8 cellular contexts compared by ENCODE assay signal in genomic region chr15:101122266-101122665, GRCh38.
A peak's percentile ranks its signal among the peaks of the same experiment; 100 is the strongest.
DNase-seq lines count a peak whose midpoint lies in the region; ATAC-seq, FAIRE-seq and TF ChIP-seq lines count a peak whose summit lies in the region.

No MANE protein-coding gene starts in this region.

- peaks cover 58% of the 10 kb centered on the region for H3K4me1 Mint-ChIP-seq in CD14-positive monocyte
- H3K4me1 Mint-ChIP-seq in CD8-positive, alpha-beta T cell (ENCODE audit: low read depth): peaks cover 28% of the 10 kb centered on the region

- H3K4me3 ChIP-seq in OCI-LY3 (ENCODE audit: low read length) (no peak overlapping the region), fibroblast of lung (replicated peaks in 1 of 4; ENCODE audit: control extremely low read depth in 1 of 4, insufficient read depth in 1 of 4, low read depth in 3 of 4, low read length in 4 of 4) (peak overlapping the region in 1 of 4 experiments; percentile 49)
- no peak overlapping the region for H3K4me3 ChIP-seq in CD8-positive, alpha-beta T cell (ENCODE audit: low read depth, low read length)

- H3K4me2 ChIP-seq in OCI-LY3 (ENCODE audit: low read length): peak overlapping the region; percentile 71; the same call in 1 of the 2 replicates
- H3K4me2 ChIP-seq in fibroblast of lung (ENCODE audit: extremely low read depth, insufficient read depth, low read length): peak overlapping the region; percentile 30

- H3K79me2 ChIP-seq in OCI-LY3 (ENCODE audit: low read length): no peaks in the 10 kb centered on the region
- no peaks in the 10 kb centered on the region for H3K79me2 ChIP-seq in fibroblast of lung (ENCODE audit: control insufficient read depth, insufficient read depth, low read length)

- H3K27me3 ChIP-seq in OCI-LY3 (ENCODE audit: low read depth, low read length): peaks cover 40% of the 10 kb centered on the region
- no peaks in the 10 kb centered on the region for H3K27me3 ChIP-seq in fibroblast of lung (ENCODE audit: control insufficient read depth, insufficient read depth, low read length)
- H3K27me3 ChIP-seq in CD8-positive, alpha-beta T cell (ENCODE audit: insufficient read depth, low read length): no peaks in the 10 kb centered on the region

- H3K27ac ChIP-seq in OCI-LY3 (ENCODE audit: low read length) (no peak overlapping the region), fibroblast of lung (ENCODE audit: insufficient read depth, low read length) (peak overlapping the region; percentile 82)
- no peak overlapping the region for H3K27ac ChIP-seq in CD8-positive, alpha-beta T cell (ENCODE audit: low read depth, low read length)

- H3K9ac ChIP-seq in OCI-LY3 (ENCODE audit: low read length) (0 out of 2 replicates have a peak overlapping the region, but pooled peaks have one; percentile 5), fibroblast of lung (ENCODE audit: insufficient read depth, low read length) (peak overlapping the region; percentile 73)

- intact Hi-C loops in CD14-positive monocyte (cut with micrococcal nuclease): loop anchor here (2.0 to 10.0 kb wide), 4 partner anchors 63 to 130 kb away; partner anchors contain the start of gene CHSY1 (in 1 of the 2)
- intact Hi-C loops in posterior vena cava (cut with DNase I): no loop called here
- intact Hi-C loops in CD8-positive, alpha-beta T cell (cut with DNase I, micrococcal nuclease): no loop called here

- peaks cover 0 to 3% of the 10 kb centered on the region in 2 donors for H3K36me3 Mint-ChIP-seq in CD14-positive monocyte
- H3K36me3 Mint-ChIP-seq in CD8-positive, alpha-beta T cell: no peaks in the 10 kb centered on the region

- H4K20me1 ChIP-seq in OCI-LY3 (ENCODE audit: insufficient read depth, low read length) (no peaks in the 10 kb centered on the region), fibroblast of lung (ENCODE audit: control insufficient read depth, extremely low read depth, insufficient read depth, low read length) (no peaks in the 10 kb centered on the region)

- peak overlapping the region; percentile 85 to 87 for H3K4me3 Mint-ChIP-seq in CD14-positive monocyte
- H3K4me3 Mint-ChIP-seq in CD8-positive, alpha-beta T cell: no peak overlapping the region

- H3K9me3 ChIP-seq in OCI-LY3 (ENCODE audit: insufficient read depth, low read length) (no peaks in the 10 kb centered on the region), fibroblast of lung (ENCODE audit: control insufficient read depth, insufficient read depth, low read depth, low read length) (no peaks in the 10 kb centered on the region)
- H3K9me3 ChIP-seq in CD8-positive, alpha-beta T cell (ENCODE audit: low read length): no peaks in the 10 kb centered on the region

- peaks cover 0 to 5% (median 4%) of the 10 kb centered on the region in 7 donors for H3K9me3 Mint-ChIP-seq in CD14-positive monocyte
- no peaks in the 10 kb centered on the region for H3K9me3 Mint-ChIP-seq in CD8-positive, alpha-beta T cell

- peak overlapping the region; percentile 26 to 88 (median 63) for H3K27ac Mint-ChIP-seq in CD14-positive monocyte
- H3K27ac Mint-ChIP-seq in CD8-positive, alpha-beta T cell: no peak overlapping the region

- H3K36me3 ChIP-seq in OCI-LY3 (replicated peaks; ENCODE audit: low read depth, low read length): no peaks in the 10 kb centered on the region
- no peaks in the 10 kb centered on the region for H3K36me3 ChIP-seq in fibroblast of lung (ENCODE audit: control insufficient read depth, insufficient read depth, low read length)
- H3K36me3 ChIP-seq in CD8-positive, alpha-beta T cell (ENCODE audit: insufficient read depth, low read length): no peaks in the 10 kb centered on the region

- H3K4me1 ChIP-seq in OCI-LY3 (ENCODE audit: low read length) (peaks cover 42% of the 10 kb centered on the region), fibroblast of lung (ENCODE audit: control insufficient read depth, extremely low read depth, insufficient read depth, low read length) (peaks cover 12% of the 10 kb centered on the region)
- H3K4me1 ChIP-seq in CD8-positive, alpha-beta T cell (ENCODE audit: insufficient read depth, low read length): peaks cover 20% of the 10 kb centered on the region

- no peak for ATAC-seq in CD8-positive, alpha-beta T cell

- POLR2A ChIA-PET in CD8-positive, alpha-beta T cell (lab: Charles Lee): no interaction called here

- H3K27me3 Mint-ChIP-seq in CD14-positive monocyte (ENCODE audit: low read depth in 3 of 3): peaks cover 1 to 4% (median 2%) of the 10 kb centered on the region in 3 donors
- H3K27me3 Mint-ChIP-seq in CD8-positive, alpha-beta T cell (ENCODE audit: low read depth): no peaks in the 10 kb centered on the region

- TF ChIP-seq CTCF in CD14-positive monocyte (IDR thresholded peaks at IDR 0.05) (no peak), OCI-LY3 (IDR thresholded peaks at IDR 0.05; ENCODE audit: low read depth, low read length) (no peak), fibroblast of lung (conservative IDR thresholded peaks at IDR 0.05 in 1 of 2, IDR thresholded peaks at IDR 0.05 in 1 of 2; ENCODE audit: low read depth in 1 of 2, low read length in 2 of 2) (no peak), D721Med (IDR thresholded peaks at IDR 0.05; ENCODE audit: insufficient read depth, missing control alignments) (no peak)
- no peak for TF ChIP-seq CTCF in CD8-positive, alpha-beta T cell (IDR thresholded peaks at IDR 0.05)

- no peak overlapping the region for H2AFZ ChIP-seq in OCI-LY3 (ENCODE audit: low read depth, low read length)
- no peak overlapping the region for H2AFZ ChIP-seq in fibroblast of lung (ENCODE audit: low read length)

- CTCF ChIA-PET in CD8-positive, alpha-beta T cell (lab: Charles Lee): interaction anchor here (1.0 to 1.7 kb wide), 3 partner anchors 14 to 136 kb away, joined by 3 to 5 read pairs (median 4); no protein-coding TSS in a partner anchor

- DNase-seq in CD14-positive monocyte (ENCODE audit: low spot score): no peak
- no peak for DNase-seq in fibroblast of lung (ENCODE audit: low read depth in 2 of 2)
- peak; percentile 58 for DNase-seq in posterior vena cava (ENCODE audit: low spot score)
- DNase-seq in CD8-positive, alpha-beta T cell: no peak
- no peak for DNase-seq in D721Med (ENCODE audit: insufficient read length, low spot score)
- DNase-seq in H4 (ENCODE audit: low spot score): no peak
- DNase-seq in NCI-H2171 (lab: John Stamatoyannopoulos, UW): no peak

- no peak for FAIRE-seq in D721Med (lab: Jason Lieb, UNC)

Comparison
In these comparisons a context has a peak if more than half of its experiments do, and no peak if none do; other contexts are left out.
1. intact Hi-C loops: an anchor here in CD14-positive monocyte (2.0 to 10.0 kb wide); none called in posterior vena cava and CD8-positive, alpha-beta T cell.